In genomic region chr4:8392591-8393190, GRCh38 we compare ENCODE assay signal across 12 cellular contexts. TPM values are rescaled to one million over a fixed set of nuclear protein-coding genes. Genes with fewer than 3 reads are reported as not detected.
DNase-seq lines count a peak whose midpoint lies in the region; ATAC-seq and TF ChIP-seq lines count a peak whose summit lies in the region.
"Had no signal": no experiment of that assay in that cellular context is flagged by ENCODE, and none has a peak within 500 bp of the region (broad histone marks: within the 10 kb centered on the region; RNA-seq: fewer than 3 reads in every experiment).

No MANE protein-coding gene starts in this region.

- peaks cover 6% of the 10 kb centered on the region for H3K36me3 Mint-ChIP-seq in effector memory CD8-positive, alpha-beta T cell (ENCODE audit: insufficient read depth)
- H3K36me3 Mint-ChIP-seq: natural killer cell had no signal

- no peak overlapping the region for H3K27ac Mint-ChIP-seq in effector memory CD8-positive, alpha-beta T cell
- H3K27ac Mint-ChIP-seq: natural killer cell had no signal

- H3K23ac ChIP-seq in neuronal stem cell (ENCODE audit: low read depth, low read length, poor library complexity) = no peak overlapping the region

- H2BK15ac ChIP-seq in neuronal stem cell (ENCODE audit: low read length) = no peak overlapping the region

- H3K4me1 ChIP-seq in neuronal stem cell (ENCODE audit: control insufficient read depth in 2 of 2, insufficient read depth in 1 of 2, low read depth in 1 of 2, low read length in 2 of 2) = peaks cover 17 to 22% of the 10 kb centered on the region in 2 donors
- peaks cover 12 to 14% of the 10 kb centered on the region in 2 donors for H3K4me1 ChIP-seq in uterus

- no peak overlapping the region for H2AFZ ChIP-seq in neuronal stem cell (ENCODE audit: low read length)

- WGBS in neuronal stem cell (ENCODE audit: extremely low coverage in 2 of 2, insufficient read length in 2 of 2, insufficient replicate concordance in 1 of 2), 2 donors = no CpG with 5 or more reads among the region's 15 CpGs

- H2BK5ac ChIP-seq in neuronal stem cell (ENCODE audit: low read length) = no peak overlapping the region

- H3K4me3 ChIP-seq in neuronal stem cell (ENCODE audit: low read length in 2 of 2) = no peak overlapping the region
- no peak overlapping the region for H3K4me3 ChIP-seq in uterus

- H3K9me3 ChIP-seq in neuronal stem cell (replicated peaks in 1 of 2; ENCODE audit: control insufficient read depth in 2 of 2, insufficient read depth in 1 of 2, low read depth in 1 of 2, low read length in 2 of 2) (no peaks in the 10 kb centered on the region), uterus (no peaks in the 10 kb centered on the region)

- H3K36me3 ChIP-seq in neuronal stem cell (replicated peaks in 1 of 2; ENCODE audit: control insufficient read depth in 2 of 2, insufficient read depth in 2 of 2, low read length in 2 of 2) (peaks cover 2 to 8% of the 10 kb centered on the region in 2 donors), uterus (no peaks in the 10 kb centered on the region)

- H3K9ac ChIP-seq in neuronal stem cell (ENCODE audit: low read depth, low read length, poor library complexity) = no peak overlapping the region

- H4K91ac ChIP-seq in neuronal stem cell (ENCODE audit: low read depth, low read length, poor library complexity) = no peak overlapping the region

- H3K4me2 ChIP-seq in neuronal stem cell (ENCODE audit: insufficient read depth, low read length, poor library complexity, severe bottlenecking) = no peak overlapping the region

- DNase-seq in Right ventricle myocardium inferior (ENCODE audit: missing footprints) (peak; percentile 31), Right ventricle myocardium superior (no peak), neuronal stem cell (ENCODE audit: low spot score) (no peak), uterus (no peak), NCI-H146 (lab: John Stamatoyannopoulos, UW) (no peak)
- DNase-seq in effector memory CD8-positive, alpha-beta T cell = no peak
- DNase-seq: natural killer cell; NCI-H1092 treated with DMSO at 0.1 percent for 48 hours; stimulated activated naive CD8-positive, alpha-beta T cell treated with anti-CD3 and anti-CD28 coated beads, Interleukin-15, Interleukin-2, amounts not matched to agents 100 U/mL and 50 U/mL, for 24 hours had no signal

- intact Hi-C loops in Right ventricle myocardium inferior (cut with DNase I) = no loop called here
- intact Hi-C loops in Right ventricle myocardium superior (cut with DNase I) = loop anchor here (10.0 kb wide), 1 partner anchor 48 kb away; no protein-coding TSS in a partner anchor
- intact Hi-C loops in uterus (cut with DNase I; ENCODE audit: low total_unique reads) = no loop called here

- H2AK5ac ChIP-seq in neuronal stem cell (ENCODE audit: low read depth, low read length) = peak overlapping the region; percentile 59

- H3K4ac ChIP-seq in neuronal stem cell (ENCODE audit: low read length) = no peak overlapping the region

- no peak overlapping the region for H4K8ac ChIP-seq in neuronal stem cell (ENCODE audit: low read depth, low read length)

- no peak for TF ChIP-seq POLR2A in uterus (IDR thresholded peaks at IDR 0.05)

- H3K27me3 ChIP-seq in neuronal stem cell (ENCODE audit: control insufficient read depth in 3 of 3, insufficient read depth in 3 of 3, low read depth in 1 of 3, low read length in 3 of 3) = no peaks in the 10 kb centered on the region
- no peaks in the 10 kb centered on the region for H3K27me3 ChIP-seq in uterus

- no peaks in the 10 kb centered on the region for H3K4me1 Mint-ChIP-seq in effector memory CD8-positive, alpha-beta T cell (ENCODE audit: low read depth in 2 of 2)
- H3K4me1 Mint-ChIP-seq: natural killer cell had no signal

- no peaks in the 10 kb centered on the region for H3K9me3 Mint-ChIP-seq in effector memory CD8-positive, alpha-beta T cell
- H3K9me3 Mint-ChIP-seq: natural killer cell had no signal

- no peak overlapping the region for H3K14ac ChIP-seq in neuronal stem cell (ENCODE audit: low read length)

- H3K27me3 Mint-ChIP-seq in effector memory CD8-positive, alpha-beta T cell = no peaks in the 10 kb centered on the region

- peaks cover 2% of the 10 kb centered on the region for H3K79me1 ChIP-seq in neuronal stem cell (ENCODE audit: low read depth, low read length)

- ATAC-seq in Right ventricle myocardium inferior (no peak), Right ventricle myocardium superior (ENCODE audit: poor library complexity) (no peak), HG02973 (IDR thresholded peaks at IDR 0.05; ENCODE audit: unreplicated experiment) (no peak)
- ATAC-seq in effector memory CD8-positive, alpha-beta T cell (replicated peaks) = no peak
- ATAC-seq: natural killer cell; stimulated activated naive CD8-positive, alpha-beta T cell treated with anti-CD3 and anti-CD28 coated beads, Interleukin-15, Interleukin-2, amounts not matched to agents 100 U/mL and 50 U/mL, for 24 hours had no signal

- TF ChIP-seq CTCF in uterus (IDR thresholded peaks at IDR 0.05) = no peak

- H3K4me3 Mint-ChIP-seq in effector memory CD8-positive, alpha-beta T cell = no peak overlapping the region
- H3K4me3 Mint-ChIP-seq: natural killer cell had no signal

- H3K27ac ChIP-seq in cingulate gyrus (ENCODE audit: low read depth, low read length) (peak overlapping the region; percentile 62), neuronal stem cell (replicated peaks; ENCODE audit: low read length) (no peak overlapping the region), uterus (peak overlapping the region; percentile 77 to 91)
- H3K27ac ChIP-seq: epithelial cell of prostate had no signal

- no peak overlapping the region for H2BK120ac ChIP-seq in neuronal stem cell (ENCODE audit: low read depth, low read length)

- H2BK12ac ChIP-seq in neuronal stem cell (ENCODE audit: low read length) = peak overlapping the region; percentile 67

- peak overlapping the region; percentile 29 for H3K18ac ChIP-seq in neuronal stem cell (ENCODE audit: low read length)

RNA-seq across cellular contexts. Expression of gene ACOX3, which starts 47.8 kb away (rescaled TPM):
- total RNA-seq in Right ventricle myocardium inferior (25.3 TPM), Right ventricle myocardium superior (22.5 TPM), uterus (10 to 100 TPM; 17.9 to 31.1 (median 22.5) TPM)
- 7.3 TPM for polyA plus RNA-seq in neuronal stem cell (2013, experiment 1 of 2)
- 8.3 TPM for polyA plus RNA-seq in neuronal stem cell (2013, experiment 2 of 2)

RNA-seq across cellular contexts. Expression of gene TRMT44, which starts 47.9 kb away (rescaled TPM):
- total RNA-seq in Right ventricle myocardium inferior = 9.2 TPM
- 8.4 TPM for total RNA-seq in Right ventricle myocardium superior
- polyA plus RNA-seq in neuronal stem cell (2013, experiment 1 of 2) = 5.4 TPM
- polyA plus RNA-seq in neuronal stem cell (2013, experiment 2 of 2) = 4.4 TPM
- total RNA-seq in uterus = 10 to 100 TPM in 3 of 4 donors, 1 to 10 TPM in 1; 3.3 to 38.8 (median 32.3) TPM
